Comparison of ENCODE assay signal across 24 cellular contexts in genomic region chr18:79348066-79348465, GRCh38.
"Had no signal": no experiment of that assay in that cellular context is flagged by ENCODE, and none has a peak within 500 bp of the region (broad histone marks: within the 10 kb centered on the region; RNA-seq: fewer than 3 reads in every experiment).

No MANE protein-coding gene starts in this region.

- H3K27ac Mint-ChIP-seq: activated CD8-positive, alpha-beta T cell treated with anti-CD3 and anti-CD28 coated beads for 36 hours; activated naive CD8-positive, alpha-beta T cell treated with anti-CD3 and anti-CD28 coated beads, Interleukin-2, amount 10 ng/mL, durations not matched to agents 7 days and 5 days; activated T-cell treated with anti-CD3 and anti-CD28 coated beads, Interleukin-2, amount 50 U/mL, for 72 hours; activated T-helper 2 cell treated with anti-CD3 and anti-CD28 coated beads, Interferon-gamma antibody, Interleukin-2, Interleukin-4, amounts not matched to agents 10 μg/mL and 5 μg/mL and 100 μg/mL, durations not matched to agents 14 hours and 24 hours and 36 hours had no signal

- H3K9me3 ChIP-seq: ascending aorta, Peyer's patch, SJSA1 had no signal

- H3K27me3 Mint-ChIP-seq: activated CD8-positive, alpha-beta T cell treated with anti-CD3 and anti-CD28 coated beads for 36 hours; activated naive CD8-positive, alpha-beta T cell treated with anti-CD3 and anti-CD28 coated beads, Interleukin-2, amount 10 ng/mL, durations not matched to agents 7 days and 5 days had no signal

- H3K4me3 Mint-ChIP-seq: activated CD8-positive, alpha-beta T cell treated with anti-CD3 and anti-CD28 coated beads for 36 hours; activated naive CD8-positive, alpha-beta T cell treated with anti-CD3 and anti-CD28 coated beads, Interleukin-2, amount 10 ng/mL, durations not matched to agents 7 days and 5 days; activated T-cell treated with anti-CD3 and anti-CD28 coated beads, Interleukin-2, amount 50 U/mL, for 72 hours had no signal

- DNase-seq: activated CD4-positive, alpha-beta T cell treated with anti-CD3 and anti-CD28 coated beads for 4 hours; activated CD8-positive, alpha-beta memory T cell treated with anti-CD3 and anti-CD28 coated beads, Interleukin-2, amount 50 U/mL, for 4 hours; activated CD8-positive, alpha-beta T cell treated with anti-CD3 and anti-CD28 coated beads for 36 hours; activated gamma-delta T cell treated with Interleukin-2 at 50 U/mL for 16 hours; activated naive CD4-positive, alpha-beta T cell treated with anti-CD3 and anti-CD28 coated beads, Interleukin-2, amount 50 U/mL, for 16 hours; activated naive CD8-positive, alpha-beta T cell treated with anti-CD3 and anti-CD28 coated beads, Interleukin-2, amount 10 ng/mL, durations not matched to agents 7 days and 5 days; activated T-cell treated with anti-CD3 and anti-CD28 coated beads, Interleukin-2, amount 50 U/mL, for 72 hours; brain microvascular endothelial cell; cerebellar nuclear complex; Karpas-422; MM.1S; NCI-H1105; NCI-H1436 treated with DMSO at 0.1 percent for 48 hours; NCI-H187; NCI-H2081; NCI-H510A treated with DMSO at 0.1 percent for 48 hours; Peyer's patch; SHP77; SW 1271 had no signal

- H3K9me3 Mint-ChIP-seq: activated CD8-positive, alpha-beta T cell treated with anti-CD3 and anti-CD28 coated beads for 36 hours; activated naive CD8-positive, alpha-beta T cell treated with anti-CD3 and anti-CD28 coated beads, Interleukin-2, amount 10 ng/mL, durations not matched to agents 7 days and 5 days; activated T-cell treated with anti-CD3 and anti-CD28 coated beads, Interleukin-2, amount 50 U/mL, for 72 hours; activated T-helper 2 cell treated with anti-CD3 and anti-CD28 coated beads, Interferon-gamma antibody, Interleukin-2, Interleukin-4, amounts not matched to agents 10 μg/mL and 5 μg/mL and 100 μg/mL, durations not matched to agents 14 hours and 24 hours and 36 hours had no signal

- ATAC-seq: activated CD4-positive, CD25-positive, alpha-beta regulatory T cell treated with anti-CD3 and anti-CD28 coated beads, Interleukin-2, amount 50 U/mL, for 24 hours; activated CD8-positive, alpha-beta T cell treated with anti-CD3 and anti-CD28 coated beads for 36 hours; activated T-cell treated with anti-CD3 and anti-CD28 coated beads, Interleukin-2, amount 50 U/mL, for 72 hours; SK-N-SH treated with all-trans-retinoic acid at 6 μM for 48 hours had no signal
